Comparison of ENCODE assay signal across 24 cellular contexts in the genomic region with DNA sequence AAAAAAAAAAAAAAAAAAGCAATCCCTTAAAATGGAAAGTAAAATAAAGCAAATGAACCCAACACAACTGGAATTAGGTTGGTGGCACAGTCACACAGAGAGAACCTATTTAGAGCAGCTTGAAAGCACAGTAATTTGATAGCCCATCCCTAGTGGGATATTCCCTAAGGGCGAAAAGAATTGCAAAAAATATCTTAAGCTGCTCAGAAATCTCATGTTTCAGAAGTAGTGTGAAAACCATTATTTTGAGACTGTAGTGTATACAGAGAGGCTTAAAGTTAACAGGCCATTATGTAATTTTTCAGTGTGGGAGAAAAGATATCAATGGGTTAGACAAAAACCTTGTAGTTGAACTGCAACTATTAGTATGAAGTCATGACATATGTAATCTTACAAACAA.
"Had no signal": no experiment of that assay in that cellular context is flagged by ENCODE, and none has a peak within 500 bp of the region (broad histone marks: within the 10 kb centered on the region; RNA-seq: fewer than 3 reads in every experiment).

No MANE protein-coding gene starts in this region.

- H3K4me1 Mint-ChIP-seq: activated naive CD8-positive, alpha-beta T cell treated with anti-CD3 and anti-CD28 coated beads, Interleukin-2, amount 10 ng/mL, durations not matched to agents 7 days and 5 days had no signal

- H3K27ac ChIP-seq: breast epithelium, RWPE1, SJSA1 had no signal

- H3K27ac Mint-ChIP-seq: activated CD8-positive, alpha-beta T cell treated with anti-CD3 and anti-CD28 coated beads for 36 hours; activated naive CD8-positive, alpha-beta T cell treated with anti-CD3 and anti-CD28 coated beads, Interleukin-2, amount 10 ng/mL, durations not matched to agents 7 days and 5 days; T-helper 1 cell treated with Interleukin-12 subunit alpha and Interleukin-12 subunit beta and Interleukin-4 antibody, amounts not matched to agents 30 μg/mL and 1 μg/mL, for 36 hours had no signal

- DNase-seq: activated CD4-positive, alpha-beta T cell treated with anti-CD3 and anti-CD28 coated beads for 4 hours; activated CD8-positive, alpha-beta memory T cell treated with anti-CD3 and anti-CD28 coated beads, Interleukin-2, amount 50 U/mL, for 4 hours; activated CD8-positive, alpha-beta T cell treated with anti-CD3 and anti-CD28 coated beads for 36 hours; activated naive CD4-positive, alpha-beta T cell treated with anti-CD3 and anti-CD28 coated beads, Interleukin-2, amount 50 U/mL, for 16 hours; activated naive CD8-positive, alpha-beta T cell treated with anti-CD3 and anti-CD28 coated beads, Interleukin-2, amount 10 ng/mL, durations not matched to agents 7 days and 5 days; aorta; caudate nucleus; cortex of kidney; Karpas-422; MM.1S; NCI-H1105; NCI-H1436; NCI-H1694 treated with DMSO at 0.1 percent for 48 hours; NCI-H2029 treated with DMSO at 0.1 percent for 48 hours; NCI-H526; NCI-H82; Right ventricle myocardium superior; SW 1271 had no signal

- ATAC-seq: activated CD4-positive, CD25-positive, alpha-beta regulatory T cell treated with anti-CD3 and anti-CD28 coated beads, Interleukin-2, amount 50 U/mL, for 24 hours; activated CD8-positive, alpha-beta T cell treated with anti-CD3 and anti-CD28 coated beads for 36 hours; SK-N-SH treated with all-trans-retinoic acid at 6 μM for 48 hours had no signal

- H3K9me3 ChIP-seq: SJSA1 had no signal

- H3K4me3 ChIP-seq: breast epithelium, SJSA1 had no signal

- H3K4me3 Mint-ChIP-seq: activated CD8-positive, alpha-beta T cell treated with anti-CD3 and anti-CD28 coated beads for 36 hours; activated naive CD8-positive, alpha-beta T cell treated with anti-CD3 and anti-CD28 coated beads, Interleukin-2, amount 10 ng/mL, durations not matched to agents 7 days and 5 days; T-helper 1 cell treated with Interleukin-12 subunit alpha and Interleukin-12 subunit beta and Interleukin-4 antibody, amounts not matched to agents 30 μg/mL and 1 μg/mL, for 36 hours had no signal

- H3K36me3 ChIP-seq: breast epithelium, SJSA1 had no signal

- H3K27me3 ChIP-seq: breast epithelium, SJSA1 had no signal

- H3K4me1 ChIP-seq: breast epithelium, SJSA1 had no signal
